Comparison of ENCODE assay signal across 8 cellular contexts in the genomic region with DNA sequence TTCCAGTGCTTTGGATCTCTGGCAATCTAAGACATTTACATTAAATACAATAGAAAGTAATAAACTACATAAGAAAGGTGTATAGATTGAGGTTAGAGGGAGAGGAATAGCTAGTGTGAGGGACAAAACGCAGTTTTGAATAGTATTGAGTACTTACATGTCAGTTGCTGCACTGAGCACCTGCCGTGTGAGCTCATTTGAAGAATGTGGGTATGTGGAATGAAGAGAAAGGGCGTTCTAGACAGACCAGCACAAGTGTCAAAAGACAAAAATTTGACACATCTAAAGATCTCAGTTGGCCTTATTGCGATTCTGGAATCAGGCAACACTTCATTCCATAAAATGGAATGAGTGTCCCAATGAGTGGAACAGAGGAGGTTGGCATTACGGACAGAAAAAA. TPM values are rescaled to one million over a fixed set of nuclear protein-coding genes. Genes with fewer than 3 reads are reported as not detected.
DNase-seq lines count a peak whose midpoint lies in the region; ATAC-seq and TF ChIP-seq lines count a peak whose summit lies in the region.

No MANE protein-coding gene starts in this region.

- ATAC-seq in GM18520 (IDR thresholded peaks at IDR 0.05; ENCODE audit: unreplicated experiment): no peak

- 75 to 84% (median 81%) methylated on average over 5 of the region's 5 CpGs for WGBS in adrenal gland, 4 donors

- CTCF ChIA-PET in A673 (lab: Charles Lee): no interaction called here

- H3K4me1 Mint-ChIP-seq in HFFc6 (ENCODE audit: low read depth): peaks cover 41% of the 10 kb centered on the region

- peaks cover 4% of the 10 kb centered on the region for H3K36me3 ChIP-seq in A673 (ENCODE audit: insufficient read depth, low read length, poor library complexity, severe bottlenecking)
- H3K36me3 ChIP-seq in adrenal gland (replicated peaks in 1 of 2): peaks cover 0 to 6% of the 10 kb centered on the region in 2 donors
- H3K36me3 ChIP-seq in uterus: no peaks in the 10 kb centered on the region

- no peaks in the 10 kb centered on the region for H3K27me3 ChIP-seq in A673 (replicated peaks; ENCODE audit: insufficient read depth, low read depth, low read length, poor library complexity)
- H3K27me3 ChIP-seq in adrenal gland: no peaks in the 10 kb centered on the region
- H3K27me3 ChIP-seq in uterus: no peaks in the 10 kb centered on the region

- DNase-seq in A673 (ENCODE audit: low spot score) (no peak), HFFc6 (no peak), adrenal gland (no peak), medulla oblongata (ENCODE audit: extremely low spot score) (peak; percentile 18), uterus (no peak), amygdala (lab: John Stamatoyannopoulos, UW) (no peak), COR-L47 (lab: John Stamatoyannopoulos, UW) (no peak)

- H3K27ac ChIP-seq in A673 (ENCODE audit: low read depth, low read length, poor library complexity, severe bottlenecking): peak overlapping the region; percentile 89
- peak overlapping the region in 3 of 5 donors; percentile 88 to 93 (median 92) for H3K27ac ChIP-seq in adrenal gland
- H3K27ac ChIP-seq in uterus: peak overlapping the region; percentile 82 to 91

- H3K27ac Mint-ChIP-seq in HFFc6: no peak overlapping the region; the same call in 1 of the 2 replicates

- intact Hi-C loops in A673 (cut with micrococcal nuclease; ENCODE audit: unreplicated experiment) (no loop called here), adrenal gland (cut with DNase I) (no loop called here), uterus (cut with DNase I; ENCODE audit: low total_unique reads) (no loop called here)

- no peaks in the 10 kb centered on the region for H3K9me3 ChIP-seq in A673 (ENCODE audit: low read depth, low read length, poor library complexity, severe bottlenecking)
- no peaks in the 10 kb centered on the region for H3K9me3 ChIP-seq in adrenal gland (replicated peaks in 1 of 3)
- H3K9me3 ChIP-seq in uterus: no peaks in the 10 kb centered on the region

- H3K36me3 Mint-ChIP-seq in HFFc6 (ENCODE audit: low read depth): peaks cover 4% of the 10 kb centered on the region

- H3K4me1 ChIP-seq in A673 (ENCODE audit: insufficient read depth, low read length, poor library complexity, severe bottlenecking) (peaks cover 18% of the 10 kb centered on the region), adrenal gland (replicated peaks in 1 of 2) (peaks cover 8 to 34% of the 10 kb centered on the region in 2 donors), uterus (peaks cover 10 to 17% of the 10 kb centered on the region in 2 donors)

- H3K9me3 Mint-ChIP-seq in HFFc6: no peaks in the 10 kb centered on the region

- H3K27me3 Mint-ChIP-seq in HFFc6 (ENCODE audit: insufficient read depth): peaks cover 4% of the 10 kb centered on the region

- no peak for TF ChIP-seq CTCF in A673 (conservative IDR thresholded peaks at IDR 0.05; ENCODE audit: low read depth, low read length)
- no peak for TF ChIP-seq CTCF in HFFc6 (IDR thresholded peaks at IDR 0.05)
- no peak for TF ChIP-seq CTCF in adrenal gland (IDR thresholded peaks at IDR 0.05)
- TF ChIP-seq CTCF in uterus (IDR thresholded peaks at IDR 0.05): no peak

- TF ChIP-seq POLR2A in adrenal gland (IDR thresholded peaks at IDR 0.05) (no peak), uterus (IDR thresholded peaks at IDR 0.05) (no peak)

- BruUV-seq in A673 (replicated peaks; lab: Mats Ljungman, UMichigan): no TSS peak

- H3K4me3 ChIP-seq in A673 (ENCODE audit: low read depth, low read length, poor library complexity, severe bottlenecking): peak overlapping the region; percentile 77
- H3K4me3 ChIP-seq in adrenal gland: peak overlapping the region in 1 of 4 donors; percentile 83
- H3K4me3 ChIP-seq in uterus: peak overlapping the region; percentile 58 to 67

- peak overlapping the region; percentile 98 for H3K4me3 Mint-ChIP-seq in HFFc6

- POLR2A ChIA-PET in A673 (lab: Charles Lee; ENCODE audit: low non-redundant PET): no interaction called here

RNA-seq across cellular contexts. Expression of gene ICE2, which starts 0.8 kb away (rescaled TPM):
- total RNA-seq in A673 (2021) (76.5 and 82.1 TPM in 2 replicates), adrenal gland (10 to 100 TPM; 13.6 to 53.7 (median 38.3) TPM), uterus (10 to 100 TPM; 18.2 to 89.9 (median 43.7) TPM)
- 10 to 100 TPM; 29.3 to 36.9 (median 33.8) TPM for total RNA-seq in HFFc6 (2021; fragmentation: NEBNext Ultra II Directional; extraction: Animal tissue kit (Norgen Biotek cat#: 25700))
- 10 to 100 TPM; 14.2 to 42.2 (median 15.6) TPM for polyA plus RNA-seq in adrenal gland
